Comparison of ENCODE assay signal across 26 cellular contexts in genomic region chr5:160701403-160701802, GRCh38.
"Had no signal": no experiment of that assay in that cellular context is flagged by ENCODE, and none has a peak within 500 bp of the region (broad histone marks: within the 10 kb centered on the region; RNA-seq: fewer than 3 reads in every experiment).

No MANE protein-coding gene starts in this region.

- ATAC-seq: activated T-cell treated with anti-CD3 and anti-CD28 coated beads, Interleukin-2, amount 50 U/mL, for 72 hours; body of pancreas; K562 had no signal

- H3K4me1 Mint-ChIP-seq: activated CD4-positive, alpha-beta memory T cell treated with anti-CD3 and anti-CD28 coated beads, Interleukin-2, amount 10 ng/mL, durations not matched to agents 7 days and 5 days; activated CD4-positive, alpha-beta T cell treated with anti-CD3 and anti-CD28 coated beads, Interleukin-2, amount 10 ng/mL, durations not matched to agents 7 days and 5 days; activated naive CD4-positive, alpha-beta T cell treated with anti-CD3 and anti-CD28 coated beads, Interleukin-2, amount 10 ng/mL, durations not matched to agents 7 days and 5 days; activated naive CD8-positive, alpha-beta T cell treated with anti-CD3 and anti-CD28 coated beads, Interleukin-2, amount 10 ng/mL, durations not matched to agents 7 days and 5 days had no signal

- DNase-seq: activated CD4-positive, alpha-beta memory T cell treated with anti-CD3 and anti-CD28 coated beads, Interleukin-2, amount 10 ng/mL, durations not matched to agents 7 days and 5 days; activated CD4-positive, alpha-beta T cell treated with anti-CD3 and anti-CD28 coated beads, Interleukin-2, amount 10 ng/mL, durations not matched to agents 7 days and 5 days; activated CD4-positive, CD25-positive, alpha-beta regulatory T cell; activated CD8-positive, alpha-beta memory T cell treated with anti-CD3 and anti-CD28 coated beads, Interleukin-2, amount 50 U/mL, for 4 hours; activated gamma-delta T cell treated with Interleukin-2 at 50 U/mL for 16 hours; activated naive CD4-positive, alpha-beta T cell treated with anti-CD3 and anti-CD28 coated beads, Interleukin-2, amount 10 ng/mL, durations not matched to agents 7 days and 5 days; activated naive CD8-positive, alpha-beta T cell treated with anti-CD3 and anti-CD28 coated beads, Interleukin-2, amount 10 ng/mL, durations not matched to agents 7 days and 5 days; activated T-cell treated with anti-CD3 and anti-CD28 coated beads, Interleukin-2, amount 50 U/mL, for 72 hours; body of pancreas; central memory CD4-positive, alpha-beta T cell; Karpas-422; MM.1S; NCI-H146; NCI-H187 treated with DMSO at 0.1 percent for 48 hours; NCI-H2081 treated with DMSO at 0.1 percent for 48 hours; NCI-H2171 treated with DMSO at 0.1 percent for 48 hours; NCI-H226; NCI-H526; NCI-H774; Right ventricle myocardium superior; RPMI8226; SJCRH30; SK-N-SH; T-helper 1 cell had no signal

- H3K4me3 Mint-ChIP-seq: activated CD4-positive, alpha-beta memory T cell treated with anti-CD3 and anti-CD28 coated beads, Interleukin-2, amount 10 ng/mL, durations not matched to agents 7 days and 5 days; activated CD4-positive, alpha-beta T cell treated with anti-CD3 and anti-CD28 coated beads, Interleukin-2, amount 10 ng/mL, durations not matched to agents 7 days and 5 days; activated naive CD4-positive, alpha-beta T cell treated with anti-CD3 and anti-CD28 coated beads, Interleukin-2, amount 10 ng/mL, durations not matched to agents 7 days and 5 days; activated naive CD8-positive, alpha-beta T cell treated with anti-CD3 and anti-CD28 coated beads, Interleukin-2, amount 10 ng/mL, durations not matched to agents 7 days and 5 days; activated T-cell treated with anti-CD3 and anti-CD28 coated beads, Interleukin-2, amount 50 U/mL, for 72 hours had no signal

- H3K9me3 Mint-ChIP-seq: activated CD4-positive, alpha-beta memory T cell treated with anti-CD3 and anti-CD28 coated beads, Interleukin-2, amount 10 ng/mL, durations not matched to agents 7 days and 5 days; activated naive CD4-positive, alpha-beta T cell treated with anti-CD3 and anti-CD28 coated beads, Interleukin-2, amount 10 ng/mL, durations not matched to agents 7 days and 5 days; activated naive CD8-positive, alpha-beta T cell treated with anti-CD3 and anti-CD28 coated beads, Interleukin-2, amount 10 ng/mL, durations not matched to agents 7 days and 5 days; activated T-helper 2 cell treated with anti-CD3 and anti-CD28 coated beads, Interferon-gamma antibody, Interleukin-2, Interleukin-4, amounts not matched to agents 10 μg/mL and 5 μg/mL and 100 μg/mL, durations not matched to agents 14 hours and 24 hours and 36 hours had no signal

- H3K27ac Mint-ChIP-seq: activated CD4-positive, alpha-beta memory T cell treated with anti-CD3 and anti-CD28 coated beads, Interleukin-2, amount 10 ng/mL, durations not matched to agents 7 days and 5 days; activated CD4-positive, alpha-beta T cell treated with anti-CD3 and anti-CD28 coated beads, Interleukin-2, amount 10 ng/mL, durations not matched to agents 7 days and 5 days; activated naive CD4-positive, alpha-beta T cell treated with anti-CD3 and anti-CD28 coated beads, Interleukin-2, amount 10 ng/mL, durations not matched to agents 7 days and 5 days; activated naive CD8-positive, alpha-beta T cell treated with anti-CD3 and anti-CD28 coated beads, Interleukin-2, amount 10 ng/mL, durations not matched to agents 7 days and 5 days; activated T-cell treated with anti-CD3 and anti-CD28 coated beads, Interleukin-2, amount 50 U/mL, for 72 hours; activated T-helper 2 cell treated with anti-CD3 and anti-CD28 coated beads, Interferon-gamma antibody, Interleukin-2, Interleukin-4, amounts not matched to agents 10 μg/mL and 5 μg/mL and 100 μg/mL, durations not matched to agents 14 hours and 24 hours and 36 hours had no signal

- H3K36me3 Mint-ChIP-seq: activated naive CD4-positive, alpha-beta T cell treated with anti-CD3 and anti-CD28 coated beads, Interleukin-2, amount 10 ng/mL, durations not matched to agents 7 days and 5 days; activated naive CD8-positive, alpha-beta T cell treated with anti-CD3 and anti-CD28 coated beads, Interleukin-2, amount 10 ng/mL, durations not matched to agents 7 days and 5 days had no signal
